ENCODE assay signal across 8 cellular contexts in genomic region chr11:68903288-68903630, GRCh38. TPM values are rescaled to one million over a fixed set of nuclear protein-coding genes. Genes with fewer than 3 reads are reported as not detected.
DNase-seq lines count a peak whose midpoint lies in the region; ATAC-seq and TF ChIP-seq lines count a peak whose summit lies in the region.

No MANE protein-coding gene starts in this region.

- intact Hi-C loops in activated B cell treated with CpG ODN at 0.5 μM for 24 hours (cut with micrococcal nuclease): loop anchor here (1.0 to 5.0 kb wide), 4 partner anchors 144 to 739 kb away; partner anchors contain the start of genes CCND1, TESMIN and TPCN2

- H3K4me1 Mint-ChIP-seq in activated B cell treated with CpG ODN at 0.5 μM for 24 hours: peaks cover 44% of the 10 kb centered on the region

- H3K27ac Mint-ChIP-seq in activated B cell treated with CpG ODN at 0.5 μM for 24 hours: peak overlapping the region; percentile 82

- peak overlapping the region; percentile 84 for H3K27ac ChIP-seq in stomach smooth muscle (ENCODE audit: low read length)

- H3K4me3 Mint-ChIP-seq in activated B cell treated with CpG ODN at 0.5 μM for 24 hours: peak overlapping the region; percentile 97

- H3K27me3 ChIP-seq in stomach smooth muscle (ENCODE audit: control insufficient read depth in 1 of 2, insufficient read depth in 2 of 2, low read length in 2 of 2): no peaks in the 10 kb centered on the region

- POLR2A ChIA-PET in activated B cell treated with CpG ODN at 0.5 μM for 24 hours (lab: Charles Lee): no interaction called here

- peak overlapping the region; percentile 61 to 95 for H3K9ac ChIP-seq in stomach smooth muscle (ENCODE audit: low read length in 2 of 2)

- no peak for TF ChIP-seq CTCF in activated B cell treated with CpG ODN at 0.5 μM for 24 hours (IDR thresholded peaks at IDR 0.05)

- DNase-seq in AG08395 (ENCODE audit: low spot score): peak; percentile 11
- DNase-seq in activated B cell treated with CpG ODN at 0.5 μM for 24 hours: no peak
- DNase-seq in NCI-H146 (lab: John Stamatoyannopoulos, UW): no peak
- no peak for DNase-seq in HUDEP-2 (lab: John Stamatoyannopoulos, UW; ENCODE audit: unreplicated experiment in 76 of 76)
- DNase-seq in midbrain (lab: John Stamatoyannopoulos, UW): no peak

- H3K36me3 Mint-ChIP-seq in activated B cell treated with CpG ODN at 0.5 μM for 24 hours (ENCODE audit: low read depth): peaks cover 55% of the 10 kb centered on the region

- no peaks in the 10 kb centered on the region for H3K9me3 ChIP-seq in stomach smooth muscle (ENCODE audit: control insufficient read depth in 2 of 2, low read length in 2 of 2)

- H3K4me1 ChIP-seq in stomach smooth muscle (ENCODE audit: control insufficient read depth, insufficient read depth, low read length): peaks cover 19% of the 10 kb centered on the region

- peak; percentile 12 for ATAC-seq in GM21717 (IDR thresholded peaks at IDR 0.05; ENCODE audit: unreplicated experiment)
- peak; percentile 19 for ATAC-seq in activated B cell treated with CpG ODN at 0.5 μM for 24 hours (ENCODE audit: low read depth)

- peaks cover 24 to 25% of the 10 kb centered on the region in 2 donors for H3K36me3 ChIP-seq in stomach smooth muscle (ENCODE audit: control insufficient read depth in 2 of 2, insufficient read depth in 2 of 2, low read length in 2 of 2)

- peak overlapping the region; percentile 80 for H3K4me3 ChIP-seq in iPS-11a (ENCODE audit: low read depth, low read length)
- H3K4me3 ChIP-seq in stomach smooth muscle (ENCODE audit: low read length in 2 of 2): peak overlapping the region; percentile 81 to 100

- no peaks in the 10 kb centered on the region for H3K27me3 Mint-ChIP-seq in activated B cell treated with CpG ODN at 0.5 μM for 24 hours

- CTCF ChIA-PET in activated B cell treated with CpG ODN at 0.5 μM for 24 hours (lab: Charles Lee): interaction anchor here (1.2 kb wide), 1 partner anchor 141 kb away, joined by 3 read pairs; no protein-coding TSS in a partner anchor

- H3K9me3 Mint-ChIP-seq in activated B cell treated with CpG ODN at 0.5 μM for 24 hours: no peaks in the 10 kb centered on the region

RNA-seq across cellular contexts. Expression of gene MRPL21, which starts 0.4 kb away (rescaled TPM):
- 49.9 and 60.0 TPM in 2 replicates for total RNA-seq in activated B cell treated with CpG ODN at 0.5 μM for 24 hours

RNA-seq across cellular contexts. Expression of gene IGHMBP2, which starts 0.4 kb away (rescaled TPM):
- total RNA-seq in activated B cell treated with CpG ODN at 0.5 μM for 24 hours: 24.2 and 33.8 TPM in 2 replicates
